ENCODE assay signal across 8 cellular contexts in genomic region chr12:57006809-57007475, GRCh38. TPM values are rescaled to one million over a fixed set of nuclear protein-coding genes. Genes with fewer than 3 reads are reported as not detected.
DNase-seq lines count a peak whose midpoint lies in the region; ATAC-seq, FAIRE-seq and TF ChIP-seq lines count a peak whose summit lies in the region.

No MANE protein-coding gene starts in this region.

- H3K79me1 ChIP-seq in H1 (ENCODE audit: low read depth, low read length), result peaks cover 12% of the 10 kb centered on the region; the same call in 1 of the 2 replicates

- TF ChIP-seq RAD21 in H1 (IDR thresholded peaks at IDR 0.05 in 1 of 2, conservative IDR thresholded peaks at IDR 0.05 in 1 of 2; ENCODE audit: low read depth in 2 of 2, low read length in 2 of 2), result no peak

- TF ChIP-seq EP300 in H1 (IDR thresholded peaks at IDR 0.05; ENCODE audit: borderline replicate concordance in 1 of 2, low read depth in 2 of 2, low read length in 2 of 2), result no peak

- no peak for TF ChIP-seq POLR2A in H1 (IDR thresholded peaks at IDR 0.05; ENCODE audit: control extremely low read depth in 1 of 2, low read depth in 2 of 2, low read length in 2 of 2)

- peak overlapping the region; percentile 52 for H4K91ac ChIP-seq in H1 (replicated peaks; ENCODE audit: insufficient read length, low read length)

- peak overlapping the region; percentile 32; the same call in 1 of the 2 replicates for H2BK15ac ChIP-seq in H1 (ENCODE audit: low read length)

- no peaks in the 10 kb centered on the region for H3K9me3 ChIP-seq in SJSA1 (replicated peaks)
- H3K9me3 ChIP-seq in H1 (ENCODE audit: insufficient read depth in 2 of 2, low read depth in 1 of 2, low read length in 1 of 2), result no peaks in the 10 kb centered on the region

- intact Hi-C loops in sciatic nerve (cut with DNase I), result no loop called here

- no peak overlapping the region for H2BK20ac ChIP-seq in H1 (ENCODE audit: low read length)

- no peak overlapping the region for H3K18ac ChIP-seq in H1 (ENCODE audit: extremely low read depth, low read length)

- H4K8ac ChIP-seq in H1 (ENCODE audit: extremely low read depth, insufficient read depth, low read length), result no peak overlapping the region

- no peak overlapping the region for H3K9ac ChIP-seq in H1 (replicated peaks in 1 of 4; ENCODE audit: extremely low read depth in 1 of 4, low read depth in 3 of 4, low read length in 3 of 4)

- H3K4ac ChIP-seq in H1 (replicated peaks; ENCODE audit: insufficient read length, low read depth, low read length), result no peak overlapping the region

- H3K14ac ChIP-seq in H1 (ENCODE audit: insufficient read length), result no peak overlapping the region

- H2AFZ ChIP-seq in H1 (ENCODE audit: low read length), result no peak overlapping the region

- H2BK120ac ChIP-seq in H1 (replicated peaks; ENCODE audit: low read depth, low read length), result no peak overlapping the region

- no peak for DNase-seq in SJSA1 (ENCODE audit: low read depth in 1 of 2, low spot score in 2 of 2)
- no peak for DNase-seq in H1 (ENCODE audit: low read depth in 1 of 2, low spot score in 2 of 2)
- DNase-seq in sciatic nerve (ENCODE audit: low spot score), result peak; percentile 27
- no peak for DNase-seq in NCI-H2029 treated with DMSO at 0.1 percent for 48 hours (lab: John Stamatoyannopoulos, UW)
- no peak for DNase-seq in NCI-H69 (lab: John Stamatoyannopoulos, UW)
- DNase-seq in NK-92 treated with Interleukin-12 subunit alpha and Interleukin-12 subunit beta, amount 100 ng/mL, for 24 hours (lab: John Stamatoyannopoulos, UW), result no peak

- H2BK12ac ChIP-seq in H1 (ENCODE audit: low read depth, low read length), result peak overlapping the region; percentile 82; the same call in 1 of the 2 replicates

- 80% methylated on average over 10 of the region's 10 CpGs; no CpG with 5 or more reads in 1 of the 2 experiments for WGBS in H1 (ENCODE audit: extremely low coverage in 1 of 2, insufficient coverage in 1 of 2, insufficient read length in 1 of 2, insufficient replicate concordance in 2 of 2, low coverage in 1 of 2, low lambda C conversion rate in 2 of 2, missing lambda C conversion rate in 1 of 2), 2 experiments

- H3K36me3 ChIP-seq in SJSA1 (peaks cover 29% of the 10 kb centered on the region), H1 (ENCODE audit: control insufficient read depth in 2 of 4, insufficient read depth in 4 of 4, low read length in 3 of 4) (peaks cover 20 to 27% (median 26%) of the 10 kb centered on the region in 4 experiments)

- no peak overlapping the region for H3K56ac ChIP-seq in H1 (replicated peaks; ENCODE audit: insufficient read length, low read depth, low read length)

- H2BK5ac ChIP-seq in H1 (ENCODE audit: low read depth, low read length), result no peak overlapping the region

- peak overlapping the region in 1 of 2 experiments; percentile 68; a peak in 1 of 4 replicates for H3K4me2 ChIP-seq in H1 (ENCODE audit: insufficient read depth in 1 of 2, low read depth in 2 of 2, low read length in 2 of 2)

- TF ChIP-seq CTCF in H1 (IDR thresholded peaks at IDR 0.05; ENCODE audit: control extremely low read depth in 1 of 3, insufficient read depth in 1 of 3, low read depth in 1 of 3, low read length in 3 of 3), result no peak

- H3K23ac ChIP-seq in H1 (ENCODE audit: insufficient read length), result no peak overlapping the region

- H3K27ac ChIP-seq in SJSA1, result no peak overlapping the region
- H3K27ac ChIP-seq in H1 (ENCODE audit: low read depth, low read length), result no peak overlapping the region

- peaks cover 0 to 37% of the 10 kb centered on the region in 2 experiments for H3K79me2 ChIP-seq in H1 (ENCODE audit: control insufficient read depth in 1 of 2, insufficient read depth in 2 of 2, low read length in 2 of 2)

- H4K20me1 ChIP-seq in H1 (replicated peaks in 1 of 2; ENCODE audit: control insufficient read depth in 1 of 2, insufficient read depth in 2 of 2, low read length in 2 of 2), result peaks cover 0 to 6% of the 10 kb centered on the region in 2 experiments

- H3K27me3 ChIP-seq in SJSA1 (replicated peaks), result no peaks in the 10 kb centered on the region
- H3K27me3 ChIP-seq in H1 (replicated peaks in 1 of 4; ENCODE audit: control insufficient read depth in 3 of 4, extremely low read depth in 1 of 4, insufficient read depth in 3 of 4, low read length in 3 of 4), result no peaks in the 10 kb centered on the region

- peak overlapping the region; percentile 50; the same call in 1 of the 2 replicates for H3K4me3 ChIP-seq in GM08714 (ENCODE audit: low read length)
- peak overlapping the region; percentile 90 for H3K4me3 ChIP-seq in SJSA1
- H3K4me3 ChIP-seq in H1 (ENCODE audit: extremely low read depth in 1 of 4, insufficient read depth in 2 of 4, low read depth in 3 of 4, low read length in 4 of 4), result peak overlapping the region in 3 of 4 experiments; percentile 3 to 32 (median 21); a peak in 2 of 8 replicates

- CTCF ChIA-PET in H1 (lab: Charles Lee; ENCODE audit: partially characterized antibody), result interaction anchor here (0.6 to 10.6 kb wide), 22 partner anchors 10 to 1040 kb away, joined by 3 to 187 read pairs (median 6); partner anchors contain the start of genes HSD17B6, STAT6 and TAC3

- no peak overlapping the region for H4K5ac ChIP-seq in H1 (ENCODE audit: insufficient read length, low read depth, low read length)

- POLR2A ChIA-PET in H1 (lab: Charles Lee; ENCODE audit: partially characterized antibody), result interaction anchor here (0.5 to 1.4 kb wide), 4 partner anchors 10 to 1798 kb away, joined by 3 to 4 read pairs (median 4); partner anchors contain the start of genes NACA and TAC3

- ATAC-seq in sciatic nerve (peak; percentile 7), HG03521 (IDR thresholded peaks at IDR 0.05; ENCODE audit: unreplicated experiment) (no peak)

- no peak for FAIRE-seq in H1 (lab: Jason Lieb, UNC)

- no peak overlapping the region for H2AK5ac ChIP-seq in H1 (ENCODE audit: low read depth, low read length)

- H3K4me1 ChIP-seq in SJSA1 (replicated peaks), result peaks cover 23% of the 10 kb centered on the region
- peaks cover 2 to 15% (median 11%) of the 10 kb centered on the region in 4 experiments; a peak in 6 of 7 replicates for H3K4me1 ChIP-seq in H1 (replicated peaks in 1 of 4; ENCODE audit: control insufficient read depth in 3 of 4, insufficient read depth in 4 of 4, low read length in 3 of 4)

- no peaks in the 10 kb centered on the region; the same call in 1 of the 2 replicates for H3K23me2 ChIP-seq in H1 (ENCODE audit: low read depth, low read length)

TF ChIP-seq in H1, 55 proteins besides CTCF, POLR2A, EP300 and RAD21 (continues in another document):
- TF ChIP-seq CHD2 (IDR thresholded peaks at IDR 0.05; ENCODE audit: low read length), result no peak
- TF ChIP-seq SAP30 (IDR thresholded peaks at IDR 0.05; ENCODE audit: insufficient read depth, insufficient replicate concordance, low read length), result no peak
- no peak for TF ChIP-seq KDM1A (IDR thresholded peaks at IDR 0.05; ENCODE audit: borderline replicate concordance, low read length)
- TF ChIP-seq RFX5 (IDR thresholded peaks at IDR 0.05; ENCODE audit: borderline replicate concordance, low read depth, low read length), result no peak

RNA-seq across cellular contexts. Expression of gene ZBTB39, which starts 0.6 kb away (rescaled TPM):
- total RNA-seq in SJSA1 (2014; rRNA removed; shearing (Covaris generic)), result 4.5 and 4.7 TPM in 2 replicates
- 24.5 and 25.0 TPM in 2 replicates for total RNA-seq in H1 (2021; fragmentation: NEBNext Ultra II Directional; extraction: Animal tissue kit (Norgen Biotek cat#: 25700))
- 19.3 and 21.0 TPM in 2 replicates for polyA plus RNA-seq in H1 (2011; rRNA removed)
- 21.2 TPM for polyA plus RNA-seq in H1 (2011; cell fraction: cytosol; rRNA removed)
- 21.5 TPM for polyA plus RNA-seq in H1 (2011; cell fraction: nucleus; rRNA removed)
- polyA plus RNA-seq in H1 (2012, experiment 1 of 2), result 13.9 to 18.1 TPM (median 15.7 TPM) in 4 replicates
- 6.7 TPM for polyA plus RNA-seq in H1 (2012, experiment 2 of 2)
- polyA plus RNA-seq in H1 (2013, experiment 1 of 2), result 12.7 TPM
- 12.1 TPM for polyA plus RNA-seq in H1 (2013, experiment 2 of 2)
- polyA minus RNA-seq in H1 (2011; rRNA and poly(A)+ RNA removed), result 42.2 and 43.8 TPM in 2 replicates
- 21.4 TPM for polyA minus RNA-seq in H1 (2011; cell fraction: cytosol; rRNA and poly(A)+ RNA removed)
- 30.3 TPM for polyA minus RNA-seq in H1 (2011; cell fraction: nucleus; rRNA and poly(A)+ RNA removed)
- total RNA-seq in sciatic nerve, result 6.2 TPM

RNA-seq across cellular contexts. Expression of gene TAC3, which starts 9.4 kb away (rescaled TPM):
- not detected in 2 replicates for total RNA-seq in SJSA1 (2014; rRNA removed; shearing (Covaris generic))
- total RNA-seq in H1 (2021; fragmentation: NEBNext Ultra II Directional; extraction: Animal tissue kit (Norgen Biotek cat#: 25700)), result 9.7 and 11.7 TPM in 2 replicates
- polyA plus RNA-seq in H1 (2011; rRNA removed), result 36.0 and 45.3 TPM in 2 replicates
- 28.1 TPM for polyA plus RNA-seq in H1 (2011; cell fraction: cytosol; rRNA removed)
- polyA plus RNA-seq in H1 (2011; cell fraction: nucleus; rRNA removed), result 16.1 TPM
- polyA plus RNA-seq in H1 (2012, experiment 1 of 2), result 15.3 to 22.7 TPM (median 21.1 TPM) in 4 replicates
- polyA plus RNA-seq in H1 (2012, experiment 2 of 2), result 23.8 TPM
- polyA plus RNA-seq in H1 (2013, experiment 1 of 2), result 13.4 TPM
- polyA plus RNA-seq in H1 (2013, experiment 2 of 2), result 17.0 TPM
- 7.7 and 10.6 TPM in 2 replicates for polyA minus RNA-seq in H1 (2011; rRNA and poly(A)+ RNA removed)
- 6.9 TPM for polyA minus RNA-seq in H1 (2011; cell fraction: cytosol; rRNA and poly(A)+ RNA removed)
- polyA minus RNA-seq in H1 (2011; cell fraction: nucleus; rRNA and poly(A)+ RNA removed), result 4.3 TPM
- not detected for total RNA-seq in sciatic nerve

RNA-seq across cellular contexts. Expression of gene MYO1A, which starts 43.0 kb away (rescaled TPM):
- total RNA-seq in SJSA1 (2014; rRNA removed; shearing (Covaris generic)), result not detected in 2 replicates
- 0.52 and 0.54 TPM in 2 replicates for total RNA-seq in H1 (2021; fragmentation: NEBNext Ultra II Directional; extraction: Animal tissue kit (Norgen Biotek cat#: 25700))
- polyA plus RNA-seq in H1 (2011; rRNA removed), result 0.60 and 0.77 TPM in 2 replicates
- polyA plus RNA-seq in H1 (2011; cell fraction: cytosol; rRNA removed), result 0.21 TPM
- 2.2 TPM for polyA plus RNA-seq in H1 (2011; cell fraction: nucleus; rRNA removed)
- 0.11 to 0.41 TPM (median 0.24 TPM) in 4 replicates for polyA plus RNA-seq in H1 (2012, experiment 1 of 2)
- polyA plus RNA-seq in H1 (2012, experiment 2 of 2), result 0.04 TPM
- 0.14 TPM for polyA plus RNA-seq in H1 (2013, experiment 1 of 2)
- polyA plus RNA-seq in H1 (2013, experiment 2 of 2), result 0.33 TPM
- 1.3 TPM in 1 of 2 replicates, not detected in the other for polyA minus RNA-seq in H1 (2011; rRNA and poly(A)+ RNA removed)
- not detected for polyA minus RNA-seq in H1 (2011; cell fraction: cytosol; rRNA and poly(A)+ RNA removed)
- 2.4 TPM for polyA minus RNA-seq in H1 (2011; cell fraction: nucleus; rRNA and poly(A)+ RNA removed)
- total RNA-seq in sciatic nerve, result 0.36 TPM

RNA-seq across cellular contexts. Expression of gene RDH16, which starts 49.5 kb away (rescaled TPM):
- 0.05 TPM in 1 of 2 replicates, not detected in the other for total RNA-seq in SJSA1 (2014; rRNA removed; shearing (Covaris generic))
- 0.30 and 0.46 TPM in 2 replicates for total RNA-seq in H1 (2021; fragmentation: NEBNext Ultra II Directional; extraction: Animal tissue kit (Norgen Biotek cat#: 25700))
- polyA plus RNA-seq in H1 (2011; rRNA removed), result 0.79 and 0.93 TPM in 2 replicates
- polyA plus RNA-seq in H1 (2011; cell fraction: cytosol; rRNA removed), result 0.97 TPM
- polyA plus RNA-seq in H1 (2011; cell fraction: nucleus; rRNA removed), result 4.8 TPM
- polyA plus RNA-seq in H1 (2012, experiment 1 of 2), result 0.52 to 1.3 TPM (median 0.96 TPM) in 4 replicates
- polyA plus RNA-seq in H1 (2012, experiment 2 of 2), result 0.16 TPM
- polyA plus RNA-seq in H1 (2013, experiment 1 of 2), result 0.24 TPM
- polyA plus RNA-seq in H1 (2013, experiment 2 of 2), result 0.18 TPM
- polyA minus RNA-seq in H1 (2011; rRNA and poly(A)+ RNA removed), result 1.5 and 1.9 TPM in 2 replicates
- polyA minus RNA-seq in H1 (2011; cell fraction: cytosol; rRNA and poly(A)+ RNA removed), result 0.59 TPM
- 2.3 TPM for polyA minus RNA-seq in H1 (2011; cell fraction: nucleus; rRNA and poly(A)+ RNA removed)
- total RNA-seq in sciatic nerve, result 1.4 TPM

Comparison
In these comparisons a context has a peak if more than half of its experiments do, and no peak if none do; other contexts are left out.
1. H3K4me3 ChIP-seq: peak in every context shown above with its lines; median percentile 90 in SJSA1; 50 in GM08714; 21 in H1.